Comparison of ENCODE assay signal across 20 cellular contexts in the genomic region with DNA sequence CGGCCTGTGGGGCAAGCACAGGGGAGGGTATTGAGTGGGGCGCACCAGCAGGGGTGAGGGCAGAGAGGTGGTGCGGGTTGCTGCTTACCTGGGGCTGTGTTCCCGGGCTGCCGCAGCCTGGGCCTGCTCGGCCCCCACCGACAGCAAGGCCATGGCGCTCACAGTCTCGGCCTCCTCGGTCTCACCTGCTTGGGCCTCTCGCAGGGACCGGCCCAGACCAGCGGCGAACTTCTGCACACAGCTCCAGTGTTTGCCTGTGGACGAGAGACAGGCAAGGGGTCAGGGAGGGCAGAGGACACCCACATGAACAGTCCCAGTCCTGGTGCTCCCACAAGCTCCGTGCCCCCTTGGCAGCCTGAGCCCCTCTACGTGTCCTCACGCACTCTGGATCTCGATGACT. TPM values are rescaled to one million over a fixed set of nuclear protein-coding genes. Genes with fewer than 3 reads are reported as not detected.
DNase-seq lines count a peak whose midpoint lies in the region; ATAC-seq and TF ChIP-seq lines count a peak whose summit lies in the region.
"Had no signal": no experiment of that assay in that cellular context is flagged by ENCODE, and none has a peak within 500 bp of the region (broad histone marks: within the 10 kb centered on the region; RNA-seq: fewer than 3 reads in every experiment).

No MANE protein-coding gene starts in this region.

- H3K9ac ChIP-seq in IMR-90 (ENCODE audit: low read depth, low read length) (no peak overlapping the region), endodermal cell (ENCODE audit: extremely low read depth, low read length, poor library complexity, severe bottlenecking) (no peak overlapping the region), neural progenitor cell (no peak overlapping the region)

- no peaks in the 10 kb centered on the region for H3K9me3 ChIP-seq in IMR-90 (ENCODE audit: control insufficient read depth, insufficient read depth, low read length)
- H3K9me3 ChIP-seq in endodermal cell (ENCODE audit: control insufficient read depth, low read length), result no peaks in the 10 kb centered on the region
- no peaks in the 10 kb centered on the region for H3K9me3 ChIP-seq in neural progenitor cell (ENCODE audit: low read depth)

- CTCF ChIA-PET in IMR-90 (lab: Yijun Ruan, JAX), result interaction anchor here (0.8 kb wide), 1 partner anchor 37 kb away, joined by 3 read pairs; no protein-coding TSS in a partner anchor
- CTCF ChIA-PET in activated CD4-positive, alpha-beta memory T cell treated with anti-CD3 and anti-CD28 coated beads for 36 hours (lab: Charles Lee), result no interaction called here

- H3K36me3 Mint-ChIP-seq in endodermal cell (ENCODE audit: low read depth) (peaks cover 56% of the 10 kb centered on the region), neural progenitor cell (peaks cover 42% of the 10 kb centered on the region)
- H3K36me3 Mint-ChIP-seq in activated CD4-positive, alpha-beta memory T cell treated with anti-CD3 and anti-CD28 coated beads for 36 hours, result peaks cover 8% of the 10 kb centered on the region

- no peak overlapping the region for H3K27ac Mint-ChIP-seq in endodermal cell
- no peak overlapping the region for H3K27ac Mint-ChIP-seq in neural progenitor cell
- H3K27ac Mint-ChIP-seq in activated CD4-positive, alpha-beta memory T cell treated with anti-CD3 and anti-CD28 coated beads for 36 hours, result no peak overlapping the region
- H3K27ac Mint-ChIP-seq: B cell had no signal

- H4K8ac ChIP-seq in IMR-90 (ENCODE audit: low read depth in 2 of 2, low read length in 2 of 2), result no peak overlapping the region

- no peak overlapping the region for H3K4me3 Mint-ChIP-seq in endodermal cell
- no peak overlapping the region for H3K4me3 Mint-ChIP-seq in neural progenitor cell
- no peak overlapping the region for H3K4me3 Mint-ChIP-seq in activated CD4-positive, alpha-beta memory T cell treated with anti-CD3 and anti-CD28 coated beads for 36 hours
- H3K4me3 Mint-ChIP-seq: B cell; CD8-positive, alpha-beta memory T cell; HFFc6; IgD-negative memory B cell had no signal

- H3K23ac ChIP-seq in IMR-90 (ENCODE audit: low read depth, low read length), result no peak overlapping the region

- H3K4me1 ChIP-seq in IMR-90 (ENCODE audit: control insufficient read depth, insufficient read depth, low read length), result peaks cover 21% of the 10 kb centered on the region
- no peaks in the 10 kb centered on the region for H3K4me1 ChIP-seq in endodermal cell (ENCODE audit: control insufficient read depth, insufficient read depth, low read length)
- H3K4me1 ChIP-seq in neural progenitor cell, result no peaks in the 10 kb centered on the region

- no peak overlapping the region for H2BK5ac ChIP-seq in IMR-90 (ENCODE audit: low read depth, low read length, poor library complexity, severe bottlenecking)

- peaks cover 13% of the 10 kb centered on the region for H3K9me1 ChIP-seq in IMR-90 (ENCODE audit: insufficient read depth, low read length)

- no peak overlapping the region for H3K4me3 ChIP-seq in IMR-90 (ENCODE audit: insufficient read depth, low read depth, low read length)
- no peak overlapping the region for H3K4me3 ChIP-seq in endodermal cell (ENCODE audit: low read length)
- no peak overlapping the region for H3K4me3 ChIP-seq in neural progenitor cell

- no peaks in the 10 kb centered on the region for H3K27me3 Mint-ChIP-seq in endodermal cell (ENCODE audit: insufficient read depth)
- H3K27me3 Mint-ChIP-seq in neural progenitor cell (ENCODE audit: insufficient read depth, low read depth), result peaks cover 5% of the 10 kb centered on the region
- no peaks in the 10 kb centered on the region for H3K27me3 Mint-ChIP-seq in activated CD4-positive, alpha-beta memory T cell treated with anti-CD3 and anti-CD28 coated beads for 36 hours
- H3K27me3 Mint-ChIP-seq: B cell, IgD-negative memory B cell had no signal

- no peak overlapping the region for H4K5ac ChIP-seq in IMR-90 (ENCODE audit: low read depth, low read length)

- H3K79me1 ChIP-seq in IMR-90 (ENCODE audit: low read depth in 1 of 2, low read length in 2 of 2), result peaks cover 8 to 74% of the 10 kb centered on the region in 2 experiments

- peaks cover 14% of the 10 kb centered on the region for H3F3A ChIP-seq in neural progenitor cell (ENCODE audit: low read depth)

- dilution Hi-C loops in IMR-90 (cut with HindIII; ENCODE audit: low sequenced_read_pairs, unreplicated experiment), result no loop called here

- TF ChIP-seq CTCF in IMR-90 (conservative IDR thresholded peaks at IDR 0.05; ENCODE audit: low read depth, low read length), result no peak
- no peak for TF ChIP-seq CTCF in endodermal cell (conservative IDR thresholded peaks at IDR 0.05)
- TF ChIP-seq CTCF in neural progenitor cell (IDR thresholded peaks at IDR 0.05), result no peak

- no peak overlapping the region for H3K56ac ChIP-seq in IMR-90 (ENCODE audit: extremely low read depth, insufficient read depth, low read length)

- H3K4me2 ChIP-seq in IMR-90 (ENCODE audit: low read depth, low read length), result no peak overlapping the region
- no peak overlapping the region for H3K4me2 ChIP-seq in neural progenitor cell

- BruUV-seq in IMR-90 (replicated peaks; lab: Mats Ljungman, UMichigan), result no TSS peak

- H2AK9ac ChIP-seq in IMR-90 (replicated peaks; ENCODE audit: low read depth, low read length, poor library complexity), result peak overlapping the region; percentile 9

- no peak for TF ChIP-seq POLR2A in IMR-90 (IDR thresholded peaks at IDR 0.05; ENCODE audit: low read depth, low read length)

- no peaks in the 10 kb centered on the region for H3K9me3 Mint-ChIP-seq in endodermal cell
- H3K9me3 Mint-ChIP-seq in neural progenitor cell, result no peaks in the 10 kb centered on the region
- no peaks in the 10 kb centered on the region for H3K9me3 Mint-ChIP-seq in activated CD4-positive, alpha-beta memory T cell treated with anti-CD3 and anti-CD28 coated beads for 36 hours
- H3K9me3 Mint-ChIP-seq: CD8-positive, alpha-beta memory T cell; HFFc6; IgD-negative memory B cell had no signal

- no peak overlapping the region for H3K4ac ChIP-seq in IMR-90 (ENCODE audit: low read depth, low read length)

- H3K27me3 ChIP-seq in IMR-90 (ENCODE audit: control insufficient read depth, insufficient read depth, low read length), result no peaks in the 10 kb centered on the region
- H3K27me3 ChIP-seq in endodermal cell (ENCODE audit: control insufficient read depth, insufficient read depth, low read length, poor library complexity, severe bottlenecking), result no peaks in the 10 kb centered on the region
- no peaks in the 10 kb centered on the region for H3K27me3 ChIP-seq in neural progenitor cell

- no peak for TF ChIP-seq RAD21 in IMR-90 (IDR thresholded peaks at IDR 0.05; ENCODE audit: low read length)

- in situ Hi-C loops in IMR-90 (cut with MboI; ENCODE audit: low sequenced_read_pairs), result no loop called here

- intact Hi-C loops in IMR-90 (cut with micrococcal nuclease), result no loop called here
- intact Hi-C loops in activated CD4-positive, alpha-beta memory T cell treated with anti-CD3 and anti-CD28 coated beads for 36 hours (cut with micrococcal nuclease), result no loop called here

- ATAC-seq in IMR-90 (ENCODE audit: low read depth), result no peak

- no peak overlapping the region for H4K91ac ChIP-seq in IMR-90 (ENCODE audit: insufficient read depth, low read depth, low read length)

- H4K20me1 ChIP-seq in IMR-90 (ENCODE audit: insufficient read depth, low read length) (0 out of 2 replicates have a peak, but pooled peaks cover 3% of the 10 kb centered on the region), neural progenitor cell (ENCODE audit: low read depth) (peaks cover 3% of the 10 kb centered on the region)

- H3K18ac ChIP-seq in IMR-90 (ENCODE audit: low read depth, low read length), result no peak overlapping the region

- WGBS in IMR-90 (ENCODE audit: extremely low coverage in 2 of 2, insufficient read length in 1 of 2), 2 experiments, result 95% methylated on average over 10 of the region's 19 CpGs; no CpG with 5 or more reads in 1 of the 2 experiments
- 95% methylated on average over 12 to 19 of the region's 19 CpGs for WGBS in endodermal cell (ENCODE audit: insufficient coverage in 1 of 2, insufficient read length in 1 of 2), 2 experiments

- peaks cover 63% of the 10 kb centered on the region for H3K36me3 ChIP-seq in IMR-90 (ENCODE audit: control insufficient read depth, insufficient read depth, low read length)
- peaks cover 50% of the 10 kb centered on the region for H3K36me3 ChIP-seq in endodermal cell (ENCODE audit: control insufficient read depth, insufficient read depth, low read length)
- H3K36me3 ChIP-seq in neural progenitor cell, result no peaks in the 10 kb centered on the region

- H3K4me1 Mint-ChIP-seq in endodermal cell, result no peaks in the 10 kb centered on the region
- peaks cover 32% of the 10 kb centered on the region for H3K4me1 Mint-ChIP-seq in neural progenitor cell
- no peaks in the 10 kb centered on the region for H3K4me1 Mint-ChIP-seq in activated CD4-positive, alpha-beta memory T cell treated with anti-CD3 and anti-CD28 coated beads for 36 hours (ENCODE audit: low read depth)
- H3K4me1 Mint-ChIP-seq: B cell had no signal

- H3K27ac ChIP-seq in IMR-90 (ENCODE audit: insufficient read depth, low read length) (no peak overlapping the region), endodermal cell (ENCODE audit: low read depth, low read length) (no peak overlapping the region), substantia nigra (ENCODE audit: low read depth, low read length, poor library complexity, severe bottlenecking) (peak overlapping the region; percentile 35), neural progenitor cell (no peak overlapping the region)

- no peak overlapping the region for H3K14ac ChIP-seq in IMR-90 (replicated peaks; ENCODE audit: low read depth, low read length)

- DNase-seq in D341Med (ENCODE audit: low spot score) (peak; percentile 39), IMR-90 (no peak), endodermal cell (peak; percentile 55), substantia nigra (lab: John Stamatoyannopoulos, UW) (no peak), neural progenitor cell (ENCODE audit: low spot score) (no peak)
- no peak for DNase-seq in effector CD4-positive, alpha-beta T cell
- DNase-seq in activated CD4-positive, alpha-beta memory T cell treated with anti-CD3 and anti-CD28 coated beads for 36 hours, result no peak
- DNase-seq: CD8-positive, alpha-beta memory T cell; GF-D8; GOT3; HFFc6; NCI-H1105; NCI-H1694 treated with DMSO at 0.1 percent for 48 hours; NCI-H226; NCI-H526 treated with DMSO at 0.1 percent for 48 hours; NK-92 treated with Interleukin-12 subunit alpha and Interleukin-12 subunit beta, amount 100 ng/mL, for 24 hours; OCI-M1; RPMI8226 had no signal

- no peak overlapping the region for H2BK120ac ChIP-seq in IMR-90 (ENCODE audit: low read depth, low read length)

- no peak overlapping the region for H2BK15ac ChIP-seq in IMR-90 (ENCODE audit: low read depth, low read length)

- H2BK20ac ChIP-seq in IMR-90 (ENCODE audit: low read depth, low read length), result no peak overlapping the region

- peaks cover 9% of the 10 kb centered on the region for H3K79me2 ChIP-seq in neural progenitor cell (ENCODE audit: low read depth)

- POLR2A ChIA-PET in IMR-90 (lab: Charles Lee; ENCODE audit: unreplicated experiment), result no interaction called here
- POLR2A ChIA-PET in activated CD4-positive, alpha-beta memory T cell treated with anti-CD3 and anti-CD28 coated beads for 36 hours (lab: Charles Lee), result interaction anchor here (1.0 kb wide), 1 partner anchor 12 kb away, joined by 3 read pairs; a partner anchor contains a TSS

- no peak overlapping the region for H2AK5ac ChIP-seq in IMR-90 (ENCODE audit: low read depth, low read length)

- H2AFZ ChIP-seq in IMR-90 (replicated peaks; ENCODE audit: low read length, poor library complexity), result no peak overlapping the region
- H2AFZ ChIP-seq in neural progenitor cell (replicated peaks), result no peak overlapping the region

RNA-seq across cellular contexts. Expression of a gene that starts 7.9 kb away (rescaled TPM):
- total RNA-seq in IMR-90 (2012; rRNA removed), result 19.4 and 20.4 TPM in 2 replicates
- 107 and 127 TPM in 2 replicates for polyA plus RNA-seq in IMR-90 (2012; rRNA removed)
- 87.5 and 210 TPM in 2 replicates for polyA plus RNA-seq in IMR-90 (2012; cell fraction: cytosol; rRNA removed)
- 49.2 and 86.8 TPM in 2 replicates for polyA plus RNA-seq in IMR-90 (2012; cell fraction: nucleus; rRNA removed; ENCODE audit: low replicate concordance)
- total RNA-seq in endodermal cell, result 100 to 1,000 TPM in 1 of 2 donors, 10 to 100 TPM in 1; 88.8 to 129 TPM
- polyA plus RNA-seq in endodermal cell (2013, experiment 1 of 2), result 107 TPM
- polyA plus RNA-seq in endodermal cell (2013, experiment 2 of 2), result 101 TPM
- total RNA-seq in neural progenitor cell (ENCODE audit: low replicate concordance), result 16.6 and 55.1 TPM in 2 replicates
- total RNA-seq in activated CD4-positive, alpha-beta memory T cell treated with anti-CD3 and anti-CD28 coated beads for 36 hours, result 10 to 100 TPM; 20.7 to 21.9 TPM

RNA-seq across cellular contexts. Expression of a gene that starts 11.9 kb away (rescaled TPM):
- 41.0 and 50.3 TPM in 2 replicates for total RNA-seq in IMR-90 (2012; rRNA removed)
- polyA plus RNA-seq in IMR-90 (2012; rRNA removed), result 37.6 and 38.0 TPM in 2 replicates
- polyA plus RNA-seq in IMR-90 (2012; cell fraction: cytosol; rRNA removed), result 20.3 and 21.4 TPM in 2 replicates
- 8.8 and 29.9 TPM in 2 replicates for polyA plus RNA-seq in IMR-90 (2012; cell fraction: nucleus; rRNA removed; ENCODE audit: low replicate concordance)
- total RNA-seq in endodermal cell, result 100 to 1,000 TPM in 1 of 2 donors, 10 to 100 TPM in 1; 97.7 to 102 TPM
- 59.9 TPM for polyA plus RNA-seq in endodermal cell (2013, experiment 1 of 2)
- polyA plus RNA-seq in endodermal cell (2013, experiment 2 of 2), result 53.1 TPM
- 69.6 and 76.7 TPM in 2 replicates for total RNA-seq in neural progenitor cell (ENCODE audit: low replicate concordance)
- 10 to 100 TPM; 76.8 to 81.8 TPM for total RNA-seq in activated CD4-positive, alpha-beta memory T cell treated with anti-CD3 and anti-CD28 coated beads for 36 hours

RNA-seq across cellular contexts. Expression of a gene that starts 45.0 kb away (rescaled TPM):
- total RNA-seq in IMR-90 (2012; rRNA removed) (61.3 and 71.4 TPM in 2 replicates), endodermal cell (10 to 100 TPM; 36.9 to 64.6 TPM), neural progenitor cell (ENCODE audit: low replicate concordance) (23.6 and 71.0 TPM in 2 replicates)
- 47.0 and 50.0 TPM in 2 replicates for polyA plus RNA-seq in IMR-90 (2012; rRNA removed)
- polyA plus RNA-seq in IMR-90 (2012; cell fraction: cytosol; rRNA removed), result 21.2 and 58.0 TPM in 2 replicates
- polyA plus RNA-seq in IMR-90 (2012; cell fraction: nucleus; rRNA removed; ENCODE audit: low replicate concordance), result 87.7 and 169 TPM in 2 replicates
- 55.7 TPM for polyA plus RNA-seq in endodermal cell (2013, experiment 1 of 2)
- 57.7 TPM for polyA plus RNA-seq in endodermal cell (2013, experiment 2 of 2)
- 10 to 100 TPM; 18.0 to 19.0 TPM for total RNA-seq in activated CD4-positive, alpha-beta memory T cell treated with anti-CD3 and anti-CD28 coated beads for 36 hours

Comparison
In these comparisons a context has a peak if more than half of its experiments do, and no peak if none do; other contexts are left out.
1. DNase-seq: peak in D341Med (single experiment) and endodermal cell (single experiment); none in IMR-90 (single experiment), substantia nigra (0 of 49), effector CD4-positive, alpha-beta T cell (single experiment), neural progenitor cell (single experiment) and activated CD4-positive, alpha-beta memory T cell treated with anti-CD3 and anti-CD28 coated beads for 36 hours (single experiment).